Comparison of ENCODE assay signal across 1 cellular context in genomic region chr10:110462308-110463095, GRCh38.
TF ChIP-seq lines count a peak whose summit lies in the region.

No MANE protein-coding gene starts in this region.

TF ChIP-seq in IMR-90, 13 proteins besides CTCF, POLR2A, EP300 and RAD21:
- TF ChIP-seq CEBPB (IDR thresholded peaks at IDR 0.05; ENCODE audit: low read depth, low read length), result no peak
